In genomic region chr12:103278329-103278728, GRCh38 we compare ENCODE assay signal across 23 cellular contexts.
"Had no signal": no experiment of that assay in that cellular context is flagged by ENCODE, and none has a peak within 500 bp of the region (broad histone marks: within the 10 kb centered on the region; RNA-seq: fewer than 3 reads in every experiment).

No MANE protein-coding gene starts in this region.

- H3K4me1 Mint-ChIP-seq: WTC11 had no signal

- H3K4me3 Mint-ChIP-seq: activated CD8-positive, alpha-beta T cell treated with anti-CD3 and anti-CD28 coated beads, Interleukin-2, amount 10 ng/mL, durations not matched to agents 7 days and 5 days; activated naive CD4-positive, alpha-beta T cell treated with anti-CD3 and anti-CD28 coated beads for 36 hours; activated naive CD8-positive, alpha-beta T cell; T-helper 1 cell treated with Interleukin-12 subunit alpha and Interleukin-12 subunit beta and Interleukin-4 antibody, amounts not matched to agents 30 μg/mL and 1 μg/mL, for 36 hours; WTC11 had no signal

- H3K36me3 ChIP-seq: brain microvascular endothelial cell, cardiac muscle cell had no signal

- H3K27me3 ChIP-seq: brain microvascular endothelial cell, cardiac muscle cell had no signal

- DNase-seq: activated CD4-positive, alpha-beta T cell treated with anti-CD3 and anti-CD28 coated beads for 48 hours; activated CD4-positive, alpha-beta T cell treated with anti-CD3 and anti-CD28 coated beads, Interleukin-2, amount 50 U/mL, for 4 hours; activated CD4-positive, CD25-positive, alpha-beta regulatory T cell treated with anti-CD3 and anti-CD28 coated beads, Interleukin-2, amount 50 U/mL, for 72 hours; activated CD8-positive, alpha-beta memory T cell treated with anti-CD3 and anti-CD28 coated beads, Interleukin-2, amount 50 U/mL, for 48 hours; activated CD8-positive, alpha-beta T cell treated with anti-CD3 and anti-CD28 coated beads, Interleukin-2, amount 10 ng/mL, durations not matched to agents 7 days and 5 days; activated gamma-delta T cell; activated naive CD4-positive, alpha-beta T cell treated with anti-CD3 and anti-CD28 coated beads for 36 hours; activated T-cell treated with anti-CD3 and anti-CD28 coated beads, Interleukin-2, amount 50 U/mL, for 1 hour; brain microvascular endothelial cell; Kasumi-1; NCI-H1048; NCI-H146; NCI-H187 treated with DMSO at 0.1 percent for 48 hours; NCI-H2081 treated with DMSO at 0.1 percent for 48 hours; NCI-H446; NCI-H524; NCI-H748 treated with DMSO at 0.1 percent for 48 hours; NK-92 treated with Interleukin-12 subunit alpha and Interleukin-12 subunit beta, amount 100 ng/mL, for 24 hours; SHP77 treated with DMSO at 0.1 percent for 48 hours had no signal

- H3K4me3 ChIP-seq: cardiac muscle cell had no signal

- H3K27ac Mint-ChIP-seq: activated CD8-positive, alpha-beta T cell treated with anti-CD3 and anti-CD28 coated beads, Interleukin-2, amount 10 ng/mL, durations not matched to agents 7 days and 5 days; activated naive CD4-positive, alpha-beta T cell treated with anti-CD3 and anti-CD28 coated beads for 36 hours; activated naive CD8-positive, alpha-beta T cell; T-helper 1 cell treated with Interleukin-12 subunit alpha and Interleukin-12 subunit beta and Interleukin-4 antibody, amounts not matched to agents 30 μg/mL and 1 μg/mL, for 36 hours; WTC11 had no signal

- H3K27me3 Mint-ChIP-seq: activated naive CD8-positive, alpha-beta T cell had no signal

- ATAC-seq: activated CD8-positive, alpha-beta T cell treated with anti-CD3 and anti-CD28 coated beads, Interleukin-2, amount 10 ng/mL, durations not matched to agents 7 days and 5 days; WTC11 had no signal

- H3K9me3 Mint-ChIP-seq: T-helper 1 cell treated with Interleukin-12 subunit alpha and Interleukin-12 subunit beta and Interleukin-4 antibody, amounts not matched to agents 30 μg/mL and 1 μg/mL, for 36 hours; WTC11 had no signal

- H3K27ac ChIP-seq: brain microvascular endothelial cell, cardiac muscle cell had no signal

- H3K36me3 Mint-ChIP-seq: WTC11 had no signal
